ENCODE assay signal across 14 cellular contexts in genomic region chr4:110867251-110867960, GRCh38.
DNase-seq lines count a peak whose midpoint lies in the region; ATAC-seq and TF ChIP-seq lines count a peak whose summit lies in the region.
"Had no signal": no experiment of that assay in that cellular context is flagged by ENCODE, and none has a peak within 500 bp of the region (broad histone marks: within the 10 kb centered on the region; RNA-seq: fewer than 3 reads in every experiment).

No MANE protein-coding gene starts in this region.

- no peak for DNase-seq in HCT116 (ENCODE audit: low read depth, low spot score)
- no peak for DNase-seq in osteoblast (ENCODE audit: insufficient read length, low spot score, missing footprints)
- no peak for DNase-seq in nephron progenitor cell
- no peak for DNase-seq in caudate nucleus (lab: John Stamatoyannopoulos, UW)
- DNase-seq in activated naive CD4-positive, alpha-beta T cell treated with anti-CD3 and anti-CD28 coated beads, Interleukin-2, amount 50 U/mL, for 16 hours, result no peak
- DNase-seq: activated CD4-positive, alpha-beta T cell treated with anti-CD3 and anti-CD28 coated beads, Interleukin-2, amount 50 U/mL, for 1 hour; amniotic stem cell; DND-41; NCI-H2081 treated with DMSO at 0.1 percent for 48 hours; substantia nigra had no signal

- H3K9me3 Mint-ChIP-seq in nephron progenitor cell, result no peaks in the 10 kb centered on the region

- no peaks in the 10 kb centered on the region for H3K36me3 Mint-ChIP-seq in nephron progenitor cell (ENCODE audit: low read depth)

- no peaks in the 10 kb centered on the region for H3K79me2 ChIP-seq in HCT116 (ENCODE audit: insufficient read depth, low read length)
- H3K79me2 ChIP-seq in osteoblast (ENCODE audit: insufficient read depth, low read length), result no peaks in the 10 kb centered on the region

- TF ChIP-seq POLR2A in HCT116 (IDR thresholded peaks at IDR 0.05; ENCODE audit: borderline replicate concordance, extremely low read depth, insufficient read depth, insufficient read length), result no peak

- no peaks in the 10 kb centered on the region for H3K9me2 ChIP-seq in HCT116 (ENCODE audit: insufficient read depth)

- H3K27me3 Mint-ChIP-seq in nephron progenitor cell (ENCODE audit: low read depth, poor library complexity), result no peaks in the 10 kb centered on the region

- H3K9me3 ChIP-seq in HCT116 (ENCODE audit: control insufficient read depth in 1 of 2, insufficient read depth in 1 of 2, low read depth in 1 of 2, low read length in 2 of 2) (no peaks in the 10 kb centered on the region), osteoblast (ENCODE audit: low read depth, low read length) (no peaks in the 10 kb centered on the region)

- no peak overlapping the region for H3K4me3 Mint-ChIP-seq in nephron progenitor cell
- H3K4me3 Mint-ChIP-seq: neural crest cell had no signal

- H3K36me3 ChIP-seq in HCT116 (ENCODE audit: control insufficient read depth in 1 of 2, insufficient read depth in 2 of 2, low read length in 2 of 2) (no peaks in the 10 kb centered on the region), osteoblast (ENCODE audit: insufficient read depth, low read length) (no peaks in the 10 kb centered on the region)

- no peak for TF ChIP-seq CTCF in HCT116 (IDR thresholded peaks at IDR 0.05 in 2 of 3, conservative IDR thresholded peaks at IDR 0.05 in 1 of 3; ENCODE audit: borderline replicate concordance in 1 of 3, insufficient read depth in 1 of 3, low read depth in 2 of 3, low read length in 2 of 3)
- no peak for TF ChIP-seq CTCF in osteoblast (IDR thresholded peaks at IDR 0.05; ENCODE audit: extremely low read depth, low read depth, low read length)
- TF ChIP-seq CTCF in nephron progenitor cell (IDR thresholded peaks at IDR 0.05), result no peak

- no peak overlapping the region for H3K27ac ChIP-seq in HCT116 (ENCODE audit: low read depth, low read length)
- no peak overlapping the region for H3K27ac ChIP-seq in osteoblast (ENCODE audit: low read depth, low read length)
- H3K27ac ChIP-seq in caudate nucleus (ENCODE audit: low read depth, low read length), result no peak overlapping the region
- H3K27ac ChIP-seq: HL-60 had no signal

- TF ChIP-seq RAD21 in HCT116 (IDR thresholded peaks at IDR 0.05; ENCODE audit: low read depth), result no peak

- peak; percentile 55 for ATAC-seq in GM19043 (IDR thresholded peaks at IDR 0.05; ENCODE audit: low read depth, unreplicated experiment)
- ATAC-seq in HCT116, result no peak
- ATAC-seq in HG03280 (IDR thresholded peaks at IDR 0.05; ENCODE audit: unreplicated experiment), result peak; percentile 67

- no peak overlapping the region for H3K27ac Mint-ChIP-seq in nephron progenitor cell

- H2AFZ ChIP-seq in HCT116 (ENCODE audit: low read depth, low read length, poor library complexity, severe bottlenecking), result peak overlapping the region; percentile 29
- no peak overlapping the region for H2AFZ ChIP-seq in osteoblast (ENCODE audit: low read length)

- H3K4me1 ChIP-seq in HCT116 (ENCODE audit: control insufficient read depth in 1 of 2, insufficient read depth in 2 of 2, low read length in 2 of 2) (peaks cover 3 to 14% of the 10 kb centered on the region in 2 experiments; a peak in 3 of 4 replicates), osteoblast (ENCODE audit: insufficient read depth, low read length) (peaks cover 44% of the 10 kb centered on the region)

- no peak overlapping the region for H3K9ac ChIP-seq in HCT116 (ENCODE audit: low read length)

- CTCF ChIA-PET in HCT116 (lab: Charles Lee), result no interaction called here

- no TSS peak for BruUV-seq in HCT116 (replicated peaks; lab: Mats Ljungman, UMichigan)

- no peak overlapping the region for H3K4me2 ChIP-seq in HCT116 (ENCODE audit: low read length)
- peak overlapping the region; percentile 19 for H3K4me2 ChIP-seq in osteoblast (ENCODE audit: insufficient read depth, low read length)

- RAD21 ChIA-PET in HCT116 (lab: Charles Lee; ENCODE audit: low non-redundant PET in 1 of 2, low total read pairs in 2 of 2, uncharacterized antibody in 2 of 2, unreplicated experiment in 2 of 2), result no interaction called here

- intact Hi-C loops in HCT116 (cut with micrococcal nuclease), result no loop called here

- POLR2A ChIA-PET in HCT116 (lab: Charles Lee), result no interaction called here

- H3K27me3 ChIP-seq in HCT116 (ENCODE audit: insufficient read depth, low read length), result no peaks in the 10 kb centered on the region
- H3K27me3 ChIP-seq in osteoblast (ENCODE audit: insufficient read depth, low read length), result no peaks in the 10 kb centered on the region

- H3K4me3 ChIP-seq in HCT116 (replicated peaks in 1 of 2; ENCODE audit: low read depth in 1 of 2, low read length in 2 of 2), result no peak overlapping the region
- no peak overlapping the region for H3K4me3 ChIP-seq in osteoblast (ENCODE audit: insufficient read depth, low read length)

- H4K20me1 ChIP-seq in HCT116 (ENCODE audit: insufficient read depth) (no peaks in the 10 kb centered on the region), osteoblast (ENCODE audit: insufficient read depth, low read length) (no peaks in the 10 kb centered on the region)

- H3K4me1 Mint-ChIP-seq in nephron progenitor cell, result peaks cover 16% of the 10 kb centered on the region
- H3K4me1 Mint-ChIP-seq: neural crest cell had no signal

TF ChIP-seq in HCT116, 20 proteins besides CTCF, POLR2A, EP300 and RAD21:
- TF ChIP-seq CEBPB (IDR thresholded peaks at IDR 0.05; ENCODE audit: low read depth), result no peak
- no peak for TF ChIP-seq EGR1 (IDR thresholded peaks at IDR 0.05; ENCODE audit: low read depth)
- no peak for TF ChIP-seq ZNF274 (IDR thresholded peaks at IDR 0.05; ENCODE audit: low read depth, low read length)
- no peak for TF ChIP-seq SRF (IDR thresholded peaks at IDR 0.05; ENCODE audit: low read depth)
- TF ChIP-seq YY1 (IDR thresholded peaks at IDR 0.05; ENCODE audit: extremely low read depth, insufficient replicate concordance, low read depth, low read length), result no peak
- TF ChIP-seq, protein P1, sequence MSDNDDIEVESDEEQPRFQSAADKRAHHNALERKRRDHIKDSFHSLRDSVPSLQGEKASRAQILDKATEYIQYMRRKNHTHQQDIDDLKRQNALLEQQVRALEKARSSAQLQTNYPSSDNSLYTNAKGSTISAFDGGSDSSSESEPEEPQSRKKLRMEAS (IDR thresholded peaks at IDR 0.05), result no peak
- no peak for TF ChIP-seq ZBTB33 (IDR thresholded peaks at IDR 0.05; ENCODE audit: extremely low read depth, insufficient replicate concordance, low read length)
- TF ChIP-seq, protein P2, sequence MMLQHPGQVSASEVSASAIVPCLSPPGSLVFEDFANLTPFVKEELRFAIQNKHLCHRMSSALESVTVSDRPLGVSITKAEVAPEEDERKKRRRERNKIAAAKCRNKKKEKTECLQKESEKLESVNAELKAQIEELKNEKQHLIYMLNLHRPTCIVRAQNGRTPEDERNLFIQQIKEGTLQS (IDR thresholded peaks at IDR 0.05), result no peak
- TF ChIP-seq, protein P3, sequence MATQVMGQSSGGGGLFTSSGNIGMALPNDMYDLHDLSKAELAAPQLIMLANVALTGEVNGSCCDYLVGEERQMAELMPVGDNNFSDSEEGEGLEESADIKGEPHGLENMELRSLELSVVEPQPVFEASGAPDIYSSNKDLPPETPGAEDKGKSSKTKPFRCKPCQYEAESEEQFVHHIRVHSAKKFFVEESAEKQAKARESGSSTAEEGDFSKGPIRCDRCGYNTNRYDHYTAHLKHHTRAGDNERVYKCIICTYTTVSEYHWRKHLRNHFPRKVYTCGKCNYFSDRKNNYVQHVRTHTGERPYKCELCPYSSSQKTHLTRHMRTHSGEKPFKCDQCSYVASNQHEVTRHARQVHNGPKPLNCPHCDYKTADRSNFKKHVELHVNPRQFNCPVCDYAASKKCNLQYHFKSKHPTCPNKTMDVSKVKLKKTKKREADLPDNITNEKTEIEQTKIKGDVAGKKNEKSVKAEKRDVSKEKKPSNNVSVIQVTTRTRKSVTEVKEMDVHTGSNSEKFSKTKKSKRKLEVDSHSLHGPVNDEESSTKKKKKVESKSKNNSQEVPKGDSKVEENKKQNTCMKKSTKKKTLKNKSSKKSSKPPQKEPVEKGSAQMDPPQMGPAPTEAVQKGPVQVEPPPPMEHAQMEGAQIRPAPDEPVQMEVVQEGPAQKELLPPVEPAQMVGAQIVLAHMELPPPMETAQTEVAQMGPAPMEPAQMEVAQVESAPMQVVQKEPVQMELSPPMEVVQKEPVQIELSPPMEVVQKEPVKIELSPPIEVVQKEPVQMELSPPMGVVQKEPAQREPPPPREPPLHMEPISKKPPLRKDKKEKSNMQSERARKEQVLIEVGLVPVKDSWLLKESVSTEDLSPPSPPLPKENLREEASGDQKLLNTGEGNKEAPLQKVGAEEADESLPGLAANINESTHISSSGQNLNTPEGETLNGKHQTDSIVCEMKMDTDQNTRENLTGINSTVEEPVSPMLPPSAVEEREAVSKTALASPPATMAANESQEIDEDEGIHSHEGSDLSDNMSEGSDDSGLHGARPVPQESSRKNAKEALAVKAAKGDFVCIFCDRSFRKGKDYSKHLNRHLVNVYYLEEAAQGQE (IDR thresholded peaks at IDR 0.05; ENCODE audit: low read depth), result no peak
- no peak for TF ChIP-seq EZH2 (IDR thresholded peaks at IDR 0.05)
